10 cellular contexts compared by ENCODE assay signal in the genomic region with DNA sequence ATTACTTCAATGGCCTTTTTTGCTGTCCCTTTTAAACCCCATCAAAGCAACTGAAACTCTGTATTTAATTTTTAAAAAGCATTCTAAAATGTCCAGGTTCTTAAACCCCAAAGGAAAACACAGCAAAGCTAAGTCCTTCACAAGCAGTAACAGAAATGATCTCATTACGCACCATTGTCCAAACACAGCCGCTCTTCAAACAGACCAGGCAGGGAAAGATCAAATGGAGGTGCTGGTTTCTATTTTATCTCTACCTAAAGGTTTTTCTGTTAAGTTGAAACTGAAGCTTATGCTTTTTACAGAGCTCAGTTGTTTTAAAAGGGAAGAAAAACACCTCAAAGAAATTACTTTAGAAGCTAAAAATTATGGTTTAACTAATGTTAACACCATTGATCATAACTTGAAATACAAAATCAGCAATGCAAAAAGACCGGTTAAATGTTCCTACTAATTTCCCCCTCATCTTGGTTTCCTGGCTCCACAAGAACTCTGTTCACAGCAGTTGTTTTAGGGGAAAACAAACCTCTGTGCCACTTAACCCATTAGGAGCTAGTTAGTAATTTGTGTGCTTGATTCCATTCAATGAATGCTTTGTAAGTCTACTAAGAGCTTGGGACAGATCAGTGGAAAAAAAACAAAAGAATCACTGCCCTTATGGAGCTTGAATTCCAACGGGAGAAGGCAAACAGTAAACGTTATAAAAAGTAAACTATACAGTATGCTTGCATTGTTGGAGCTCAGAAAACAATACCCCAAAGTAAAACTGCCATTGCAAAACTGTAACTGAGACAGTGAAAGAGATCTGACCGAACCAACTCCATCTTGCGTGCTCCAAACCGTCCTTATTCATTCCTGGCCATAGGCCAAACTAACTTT.
A peak's percentile ranks its signal among the peaks of the same experiment; 100 is the strongest.
DNase-seq lines count a peak whose midpoint lies in the region; ATAC-seq and TF ChIP-seq lines count a peak whose summit lies in the region.
"Had no signal": no experiment of that assay in that cellular context is flagged by ENCODE, and none has a peak within 500 bp of the region (broad histone marks: within the 10 kb centered on the region; RNA-seq: fewer than 3 reads in every experiment).

No MANE protein-coding gene starts in this region.

- ATAC-seq in activated CD8-positive, alpha-beta memory T cell treated with anti-CD3 and anti-CD28 coated beads, Interleukin-2, amount 10 ng/mL, durations not matched to agents 7 days and 5 days: no peak

- H3K4me1 Mint-ChIP-seq in activated CD8-positive, alpha-beta memory T cell treated with anti-CD3 and anti-CD28 coated beads, Interleukin-2, amount 10 ng/mL, durations not matched to agents 7 days and 5 days: no peaks in the 10 kb centered on the region

- H3K4me1 ChIP-seq in OCI-LY1 (ENCODE audit: insufficient read depth, low read length, severe bottlenecking) (peaks cover 13% of the 10 kb centered on the region), suprapubic skin (peaks cover 18% of the 10 kb centered on the region), Peyer's patch (no peaks in the 10 kb centered on the region)

- no peak overlapping the region for H3K4me2 ChIP-seq in OCI-LY1 (ENCODE audit: low read length)

- no peaks in the 10 kb centered on the region for H3K36me3 Mint-ChIP-seq in activated CD8-positive, alpha-beta memory T cell treated with anti-CD3 and anti-CD28 coated beads, Interleukin-2, amount 10 ng/mL, durations not matched to agents 7 days and 5 days

- H3K9ac ChIP-seq in OCI-LY1 (ENCODE audit: low read length): no peak overlapping the region

- H3K27me3 ChIP-seq in OCI-LY1 (ENCODE audit: insufficient read depth, low read length) (no peaks in the 10 kb centered on the region), suprapubic skin (no peaks in the 10 kb centered on the region), Peyer's patch (no peaks in the 10 kb centered on the region)
- H3K27me3 ChIP-seq: neutrophil had no signal

- H3K9me3 Mint-ChIP-seq in activated CD8-positive, alpha-beta memory T cell treated with anti-CD3 and anti-CD28 coated beads, Interleukin-2, amount 10 ng/mL, durations not matched to agents 7 days and 5 days (ENCODE audit: low read depth): no peaks in the 10 kb centered on the region

- 52% methylated on average over 8 of the region's 8 CpGs for WGBS in suprapubic skin

- TF ChIP-seq CTCF in OCI-LY1 (IDR thresholded peaks at IDR 0.05; ENCODE audit: low read length) (no peak), suprapubic skin (IDR thresholded peaks at IDR 0.05) (no peak), Peyer's patch (IDR thresholded peaks at IDR 0.05) (no peak)

- no peaks in the 10 kb centered on the region for H4K20me1 ChIP-seq in OCI-LY1 (ENCODE audit: insufficient read depth, low read length)

- H3K9me2 ChIP-seq in OCI-LY1 (ENCODE audit: low read depth, low read length): no peaks in the 10 kb centered on the region

- DNase-seq in NCI-H1105 (lab: John Stamatoyannopoulos, UW): peak; percentile 34
- DNase-seq in foreskin melanocyte: peak; percentile 7
- DNase-seq in suprapubic skin (ENCODE audit: low spot score in 2 of 2): no peak
- no peak for DNase-seq in Peyer's patch
- no peak for DNase-seq in activated CD8-positive, alpha-beta memory T cell treated with anti-CD3 and anti-CD28 coated beads, Interleukin-2, amount 10 ng/mL, durations not matched to agents 7 days and 5 days
- DNase-seq in SIG-M5 treated with dmso at 0.1 percent for 504 hours (lab: John Stamatoyannopoulos, UW; ENCODE audit: unreplicated experiment): no peak
- DNase-seq: activated T-cell treated with anti-CD3 and anti-CD28 coated beads for 4 hours; stimulated activated CD8-positive, alpha-beta memory T cell treated with anti-CD3 and anti-CD28 coated beads, Interleukin-4, amount 100 ng/mL, for 48 hours had no signal

- H3K4me3 Mint-ChIP-seq in activated CD8-positive, alpha-beta memory T cell treated with anti-CD3 and anti-CD28 coated beads, Interleukin-2, amount 10 ng/mL, durations not matched to agents 7 days and 5 days: no peak overlapping the region

- H2AFZ ChIP-seq in OCI-LY1 (ENCODE audit: low read length): peak overlapping the region; percentile 29; the same call in 1 of the 2 replicates

- no peaks in the 10 kb centered on the region for H3K79me2 ChIP-seq in OCI-LY1 (ENCODE audit: insufficient read depth, low read length)

- H3F3A ChIP-seq in OCI-LY1 (ENCODE audit: insufficient read depth, low read length): no peaks in the 10 kb centered on the region

- no peaks in the 10 kb centered on the region for H3K9me3 ChIP-seq in OCI-LY1 (ENCODE audit: low read length)
- no peaks in the 10 kb centered on the region for H3K9me3 ChIP-seq in suprapubic skin
- H3K9me3 ChIP-seq in Peyer's patch: no peaks in the 10 kb centered on the region
- H3K9me3 ChIP-seq: neutrophil had no signal

- peaks cover 43% of the 10 kb centered on the region for H3K27me3 Mint-ChIP-seq in activated CD8-positive, alpha-beta memory T cell treated with anti-CD3 and anti-CD28 coated beads, Interleukin-2, amount 10 ng/mL, durations not matched to agents 7 days and 5 days

- H3K4me3 ChIP-seq in OCI-LY1 (ENCODE audit: low read depth, low read length, poor library complexity, severe bottlenecking) (no peak overlapping the region), suprapubic skin (no peak overlapping the region), Peyer's patch (no peak overlapping the region)

- CTCF ChIA-PET in activated CD8-positive, alpha-beta memory T cell treated with anti-CD3 and anti-CD28 coated beads, Interleukin-2, amount 10 ng/mL, durations not matched to agents 7 days and 5 days (lab: Charles Lee): no interaction called here

- TF ChIP-seq POLR2A in suprapubic skin (IDR thresholded peaks at IDR 0.05) (no peak), Peyer's patch (IDR thresholded peaks at IDR 0.05) (no peak)

- H3K36me3 ChIP-seq in OCI-LY1 (ENCODE audit: insufficient read depth, low read length) (no peaks in the 10 kb centered on the region), suprapubic skin (no peaks in the 10 kb centered on the region), Peyer's patch (no peaks in the 10 kb centered on the region)
- H3K36me3 ChIP-seq: neutrophil had no signal

- no peak for TF ChIP-seq EP300 in suprapubic skin (IDR thresholded peaks at IDR 0.05)

- no peak overlapping the region for H3K27ac Mint-ChIP-seq in activated CD8-positive, alpha-beta memory T cell treated with anti-CD3 and anti-CD28 coated beads, Interleukin-2, amount 10 ng/mL, durations not matched to agents 7 days and 5 days

- H3K27ac ChIP-seq in OCI-LY1 (ENCODE audit: low read depth, low read length, poor library complexity, severe bottlenecking): no peak overlapping the region
- peak overlapping the region; percentile 38 for H3K27ac ChIP-seq in suprapubic skin
- H3K27ac ChIP-seq in Peyer's patch: no peak overlapping the region
- H3K27ac ChIP-seq: neutrophil had no signal

Comparison
In these comparisons a context has a peak if more than half of its experiments do, and no peak if none do; other contexts are left out.
1. DNase-seq: peak in NCI-H1105 (single experiment) and foreskin melanocyte (single experiment); none in suprapubic skin (0 of 2), Peyer's patch (0 of 3), activated CD8-positive, alpha-beta memory T cell treated with anti-CD3 and anti-CD28 coated beads, Interleukin-2, amount 10 ng/mL, durations not matched to agents 7 days and 5 days (single experiment) and SIG-M5 treated with dmso at 0.1 percent for 504 hours (single experiment).